ENCODE assay signal across 20 cellular contexts in the genomic region with DNA sequence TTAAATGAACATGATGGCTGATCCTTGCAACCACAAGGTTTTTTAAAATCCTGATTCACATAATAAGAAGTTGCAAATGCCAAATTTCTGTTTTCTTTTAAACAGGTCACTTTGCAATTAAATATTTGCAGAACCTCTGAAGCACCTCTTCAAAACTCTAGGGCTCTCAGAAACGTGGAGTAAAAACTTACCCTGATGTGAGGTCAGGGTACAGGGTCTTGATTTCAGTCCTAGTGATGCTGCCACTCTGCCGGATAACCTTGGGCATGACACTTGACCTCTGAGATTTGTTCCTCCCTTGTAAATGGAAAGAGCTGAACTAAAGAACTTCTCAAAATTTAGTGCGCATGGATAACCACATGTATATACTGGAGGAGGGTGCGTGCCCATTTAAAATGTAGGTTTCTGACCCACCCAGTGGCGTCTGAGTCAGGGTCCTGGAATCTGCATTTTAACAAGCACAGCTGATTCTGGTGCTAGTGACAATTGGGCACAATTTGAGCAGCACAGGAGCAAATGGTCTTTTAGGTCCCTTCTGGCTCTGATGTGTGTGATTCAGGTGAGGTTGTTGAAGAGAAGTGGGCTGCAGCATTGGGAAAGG. TPM values are rescaled to one million over a fixed set of nuclear protein-coding genes. Genes with fewer than 3 reads are reported as not detected.
DNase-seq lines count a peak whose midpoint lies in the region; ATAC-seq and TF ChIP-seq lines count a peak whose summit lies in the region.
"Had no signal": no experiment of that assay in that cellular context is flagged by ENCODE, and none has a peak within 500 bp of the region (broad histone marks: within the 10 kb centered on the region; RNA-seq: fewer than 3 reads in every experiment).

No MANE protein-coding gene starts in this region.

- no peaks in the 10 kb centered on the region for H4K20me1 ChIP-seq in OCI-LY3 (ENCODE audit: insufficient read depth, low read length)

- H3K27ac ChIP-seq in OCI-LY3 (ENCODE audit: low read length) = 0 out of 2 replicates have a peak overlapping the region, but pooled peaks have one; percentile 8
- H3K27ac ChIP-seq: RWPE1 had no signal

- 0 out of 2 replicates have a peak overlapping the region, but pooled peaks have one; percentile 4 for H3K9ac ChIP-seq in OCI-LY3 (ENCODE audit: low read length)

- no peak overlapping the region for H2AFZ ChIP-seq in OCI-LY3 (ENCODE audit: low read depth, low read length)

- no peak for TF ChIP-seq CTCF in OCI-LY3 (IDR thresholded peaks at IDR 0.05; ENCODE audit: low read depth, low read length)
- no peak for TF ChIP-seq CTCF in osteocyte (IDR thresholded peaks at IDR 0.05)

- no peak for ATAC-seq in activated CD8-positive, alpha-beta memory T cell treated with anti-CD3 and anti-CD28 coated beads, Interleukin-2, amount 10 ng/mL, durations not matched to agents 7 days and 5 days
- ATAC-seq in left lobe of liver (peak; percentile 24), GM19452 (IDR thresholded peaks at IDR 0.05; ENCODE audit: unreplicated experiment) (no peak)
- ATAC-seq in stimulated activated memory B cell treated with anti-CD40 and anti-IgM and Interleukin-4, amounts not matched to agents 10 μg/mL and 1 μg/mL and 100 μg/mL, for 72 hours = no peak

- H3K4me1 ChIP-seq in OCI-LY3 (ENCODE audit: low read length) = peaks cover 40% of the 10 kb centered on the region

- H3K4me2 ChIP-seq in OCI-LY3 (ENCODE audit: low read length) = peak overlapping the region; percentile 65

- H3K27me3 ChIP-seq in OCI-LY3 (ENCODE audit: low read depth, low read length) = no peaks in the 10 kb centered on the region

- no peaks in the 10 kb centered on the region for H3K36me3 Mint-ChIP-seq in activated CD8-positive, alpha-beta memory T cell treated with anti-CD3 and anti-CD28 coated beads, Interleukin-2, amount 10 ng/mL, durations not matched to agents 7 days and 5 days
- no peaks in the 10 kb centered on the region for H3K36me3 Mint-ChIP-seq in stimulated activated memory B cell treated with anti-CD40 and anti-IgM and Interleukin-4, amounts not matched to agents 10 μg/mL and 1 μg/mL and 100 μg/mL, for 72 hours
- no peaks in the 10 kb centered on the region for H3K36me3 Mint-ChIP-seq in osteocyte (ENCODE audit: unreplicated experiment)
- H3K36me3 Mint-ChIP-seq: CD4-positive, CD25-positive, alpha-beta regulatory T cell had no signal

- H3K36me3 ChIP-seq in OCI-LY3 (replicated peaks; ENCODE audit: low read depth, low read length) = no peaks in the 10 kb centered on the region

- no peaks in the 10 kb centered on the region for H3K9me3 Mint-ChIP-seq in activated CD8-positive, alpha-beta memory T cell treated with anti-CD3 and anti-CD28 coated beads, Interleukin-2, amount 10 ng/mL, durations not matched to agents 7 days and 5 days (ENCODE audit: low read depth)
- H3K9me3 Mint-ChIP-seq in stimulated activated memory B cell treated with anti-CD40 and anti-IgM and Interleukin-4, amounts not matched to agents 10 μg/mL and 1 μg/mL and 100 μg/mL, for 72 hours = no peaks in the 10 kb centered on the region
- no peaks in the 10 kb centered on the region for H3K9me3 Mint-ChIP-seq in osteocyte (ENCODE audit: unreplicated experiment)
- H3K9me3 Mint-ChIP-seq: CD4-positive, CD25-positive, alpha-beta regulatory T cell; HFFc6 had no signal

- CTCF ChIA-PET in activated CD8-positive, alpha-beta memory T cell treated with anti-CD3 and anti-CD28 coated beads, Interleukin-2, amount 10 ng/mL, durations not matched to agents 7 days and 5 days (lab: Charles Lee) = interaction anchor here (0.6 to 5.4 kb wide), 26 partner anchors 9 to 592 kb away, joined by 3 to 46 read pairs (median 7); a partner anchor contains a TSS

- peak; percentile 37 for DNase-seq in activated CD8-positive, alpha-beta memory T cell treated with anti-CD3 and anti-CD28 coated beads for 24 hours
- DNase-seq in activated CD8-positive, alpha-beta memory T cell treated with anti-CD3 and anti-CD28 coated beads, Interleukin-2, amount 10 ng/mL, durations not matched to agents 7 days and 5 days = no peak
- DNase-seq in left lobe of liver (ENCODE audit: low spot score) = no peak
- no peak for DNase-seq in osteocyte (ENCODE audit: extremely low spot score, unreplicated experiment)
- DNase-seq in NOMO-1 (lab: John Stamatoyannopoulos, UW; ENCODE audit: unreplicated experiment in 2 of 2) = no peak
- DNase-seq: 8988T, COR-L47, EL, H7, HFFc6, KG1, NCI-H1417 treated with DMSO at 0.1 percent for 48 hours, NCI-H187 treated with DMSO at 0.1 percent for 48 hours, NCI-H2171, NCI-H526 treated with DMSO at 0.1 percent for 48 hours had no signal

- H3K27me3 Mint-ChIP-seq in activated CD8-positive, alpha-beta memory T cell treated with anti-CD3 and anti-CD28 coated beads, Interleukin-2, amount 10 ng/mL, durations not matched to agents 7 days and 5 days = peaks cover 8% of the 10 kb centered on the region
- H3K27me3 Mint-ChIP-seq in stimulated activated memory B cell treated with anti-CD40 and anti-IgM and Interleukin-4, amounts not matched to agents 10 μg/mL and 1 μg/mL and 100 μg/mL, for 72 hours = no peaks in the 10 kb centered on the region
- H3K27me3 Mint-ChIP-seq in osteocyte (ENCODE audit: unreplicated experiment) = peaks cover 33% of the 10 kb centered on the region

- no peak overlapping the region for H3K27ac Mint-ChIP-seq in activated CD8-positive, alpha-beta memory T cell treated with anti-CD3 and anti-CD28 coated beads, Interleukin-2, amount 10 ng/mL, durations not matched to agents 7 days and 5 days
- H3K27ac Mint-ChIP-seq in stimulated activated memory B cell treated with anti-CD40 and anti-IgM and Interleukin-4, amounts not matched to agents 10 μg/mL and 1 μg/mL and 100 μg/mL, for 72 hours = peak overlapping the region; percentile 59
- H3K27ac Mint-ChIP-seq in osteocyte (ENCODE audit: unreplicated experiment) = no peak overlapping the region
- H3K27ac Mint-ChIP-seq: CD4-positive, CD25-positive, alpha-beta regulatory T cell; HFFc6 had no signal

- no peaks in the 10 kb centered on the region for H3K79me2 ChIP-seq in OCI-LY3 (ENCODE audit: low read length)

- H3K4me1 Mint-ChIP-seq in activated CD8-positive, alpha-beta memory T cell treated with anti-CD3 and anti-CD28 coated beads, Interleukin-2, amount 10 ng/mL, durations not matched to agents 7 days and 5 days = peaks cover 37% of the 10 kb centered on the region
- peaks cover 39% of the 10 kb centered on the region for H3K4me1 Mint-ChIP-seq in stimulated activated memory B cell treated with anti-CD40 and anti-IgM and Interleukin-4, amounts not matched to agents 10 μg/mL and 1 μg/mL and 100 μg/mL, for 72 hours
- H3K4me1 Mint-ChIP-seq in osteocyte (ENCODE audit: unreplicated experiment) = peaks cover 4% of the 10 kb centered on the region

- no peaks in the 10 kb centered on the region for H3K9me3 ChIP-seq in OCI-LY3 (ENCODE audit: insufficient read depth, low read length)

- H3K4me3 ChIP-seq in OCI-LY3 (ENCODE audit: low read length) = peak overlapping the region; percentile 23

- no peak overlapping the region for H3K4me3 Mint-ChIP-seq in activated CD8-positive, alpha-beta memory T cell treated with anti-CD3 and anti-CD28 coated beads, Interleukin-2, amount 10 ng/mL, durations not matched to agents 7 days and 5 days
- H3K4me3 Mint-ChIP-seq in stimulated activated memory B cell treated with anti-CD40 and anti-IgM and Interleukin-4, amounts not matched to agents 10 μg/mL and 1 μg/mL and 100 μg/mL, for 72 hours = no peak overlapping the region
- no peak overlapping the region for H3K4me3 Mint-ChIP-seq in osteocyte (ENCODE audit: unreplicated experiment)
- H3K4me3 Mint-ChIP-seq: CD4-positive, CD25-positive, alpha-beta regulatory T cell; HFFc6 had no signal

RNA-seq across cellular contexts. Expression of a gene that starts 35.5 kb away (rescaled TPM):
- 10 to 100 TPM; 51.9 to 55.8 TPM for total RNA-seq in activated CD8-positive, alpha-beta memory T cell treated with anti-CD3 and anti-CD28 coated beads, Interleukin-2, amount 10 ng/mL, durations not matched to agents 7 days and 5 days
- total RNA-seq in left lobe of liver (16.6 TPM), osteocyte (46.0 and 46.2 TPM in 2 replicates)

RNA-seq across cellular contexts. Expression of a gene that starts 54.1 kb away (rescaled TPM):
- 10 to 100 TPM in 1 of 2 experiments, 1 to 10 TPM in 1; 6.1 to 15.2 TPM for total RNA-seq in activated CD8-positive, alpha-beta memory T cell treated with anti-CD3 and anti-CD28 coated beads, Interleukin-2, amount 10 ng/mL, durations not matched to agents 7 days and 5 days
- 33.7 TPM for total RNA-seq in left lobe of liver
- total RNA-seq in osteocyte = 0.39 and 1.2 TPM in 2 replicates
